ENCODE assay signal across 25 cellular contexts in the genomic region with DNA sequence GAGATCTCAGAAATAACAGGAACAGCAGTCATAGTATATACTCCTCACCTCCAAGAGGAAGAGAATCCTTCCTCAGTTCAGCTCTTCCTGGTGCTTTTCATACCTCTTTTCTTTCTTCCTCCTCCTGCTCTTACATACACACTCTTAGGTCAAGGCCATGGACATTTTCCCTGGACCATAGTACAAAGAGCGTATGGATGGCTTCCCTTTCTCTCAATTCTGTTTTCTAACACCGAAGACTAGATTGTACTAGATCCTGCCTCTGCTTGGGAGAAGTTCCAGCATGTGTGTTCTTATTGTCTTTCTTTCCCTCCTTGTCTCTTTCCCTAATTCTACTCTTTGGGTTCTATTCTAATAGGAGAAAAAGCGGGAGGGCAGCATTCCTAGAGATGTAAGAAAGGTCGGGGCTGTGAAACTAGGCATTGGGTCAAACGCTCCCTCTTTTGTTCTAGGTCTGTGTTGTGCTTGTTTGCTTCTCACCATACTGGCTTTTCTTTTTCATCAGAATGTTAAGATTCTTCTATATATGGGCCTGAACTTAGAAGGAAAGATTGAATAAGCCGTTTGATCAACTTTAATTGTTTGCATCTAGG.
DNase-seq lines count a peak whose midpoint lies in the region; ATAC-seq and TF ChIP-seq lines count a peak whose summit lies in the region.
"Had no signal": no experiment of that assay in that cellular context is flagged by ENCODE, and none has a peak within 500 bp of the region (broad histone marks: within the 10 kb centered on the region; RNA-seq: fewer than 3 reads in every experiment).

No MANE protein-coding gene starts in this region.

- H3K36me3 Mint-ChIP-seq in activated naive CD8-positive, alpha-beta T cell = peaks cover 6% of the 10 kb centered on the region
- peaks cover 4% of the 10 kb centered on the region for H3K36me3 Mint-ChIP-seq in activated naive CD8-positive, alpha-beta T cell treated with anti-CD3 and anti-CD28 coated beads, Interleukin-2, amount 50 U/mL, for 24 hours (ENCODE audit: low read depth)
- H3K36me3 Mint-ChIP-seq in WTC11 = peaks cover under 1% of the 10 kb centered on the region; the same call in 1 of the 2 replicates
- peaks cover 38% of the 10 kb centered on the region for H3K36me3 Mint-ChIP-seq in nephron progenitor cell (ENCODE audit: low read depth)
- peaks cover 3% of the 10 kb centered on the region for H3K36me3 Mint-ChIP-seq in T-helper 17 cell (ENCODE audit: low read depth)

- DNase-seq in activated naive CD8-positive, alpha-beta T cell treated with anti-CD3 and anti-CD28 coated beads, Interleukin-2, amount 50 U/mL, for 24 hours = no peak
- no peak for DNase-seq in WTC11 (ENCODE audit: low spot score)
- DNase-seq in nephron progenitor cell = no peak
- no peak for DNase-seq in T-helper 17 cell
- no peak for DNase-seq in activated gamma-delta T cell (lab: John Stamatoyannopoulos, UW)
- no peak for DNase-seq in NCI-H2107 treated with DMSO at 0.1 percent for 48 hours (lab: John Stamatoyannopoulos, UW; ENCODE audit: unreplicated experiment)
- DNase-seq: Calu3; DND-41; HCEC 1CT; KBM-7; NCI-H1105 treated with DMSO at 0.1 percent for 48 hours; NCI-H146; NCI-H1930; NCI-H2107; NCI-H446 treated with DMSO at 0.1 percent for 48 hours; NCI-H526; NCI-H82; NK-92 treated with Interleukin-12 subunit alpha and Interleukin-12 subunit beta, amount 100 ng/mL, for 24 hours; PC-9; SJCRH30 had no signal

- no peaks in the 10 kb centered on the region for H3K4me1 Mint-ChIP-seq in activated naive CD8-positive, alpha-beta T cell (ENCODE audit: low read depth)
- no peaks in the 10 kb centered on the region for H3K4me1 Mint-ChIP-seq in activated naive CD8-positive, alpha-beta T cell treated with anti-CD3 and anti-CD28 coated beads, Interleukin-2, amount 50 U/mL, for 24 hours
- H3K4me1 Mint-ChIP-seq in WTC11 = peaks cover 6% of the 10 kb centered on the region
- peaks cover 6% of the 10 kb centered on the region for H3K4me1 Mint-ChIP-seq in nephron progenitor cell
- no peaks in the 10 kb centered on the region for H3K4me1 Mint-ChIP-seq in T-helper 17 cell
- H3K4me1 Mint-ChIP-seq: CD14-positive monocyte had no signal

- no peak overlapping the region for H3K4me3 Mint-ChIP-seq in activated naive CD8-positive, alpha-beta T cell
- no peak overlapping the region for H3K4me3 Mint-ChIP-seq in activated naive CD8-positive, alpha-beta T cell treated with anti-CD3 and anti-CD28 coated beads, Interleukin-2, amount 50 U/mL, for 24 hours
- H3K4me3 Mint-ChIP-seq in WTC11 (no peak overlapping the region), nephron progenitor cell (no peak overlapping the region), T-helper 17 cell (no peak overlapping the region)
- H3K4me3 Mint-ChIP-seq: B cell, CD14-positive monocyte had no signal

- CTCF ChIA-PET in WTC11 (lab: Charles Lee) = interaction anchor here (0.6 to 1.2 kb wide), 2 partner anchors 10 to 21 kb away, joined by 3 read pairs; no protein-coding TSS in a partner anchor

- POLR2A ChIA-PET in WTC11 (lab: Charles Lee) = no interaction called here

- no peaks in the 10 kb centered on the region for H3K9me3 Mint-ChIP-seq in activated naive CD8-positive, alpha-beta T cell (ENCODE audit: low read depth)
- H3K9me3 Mint-ChIP-seq in activated naive CD8-positive, alpha-beta T cell treated with anti-CD3 and anti-CD28 coated beads, Interleukin-2, amount 50 U/mL, for 24 hours = no peaks in the 10 kb centered on the region
- H3K9me3 Mint-ChIP-seq in WTC11 (no peaks in the 10 kb centered on the region), nephron progenitor cell (no peaks in the 10 kb centered on the region)
- H3K9me3 Mint-ChIP-seq: CD14-positive monocyte had no signal

- TF ChIP-seq CTCF in WTC11 (IDR thresholded peaks at IDR 0.05) (no peak), nephron progenitor cell (IDR thresholded peaks at IDR 0.05) (no peak)

- peak overlapping the region; percentile 11 for H3K27ac Mint-ChIP-seq in activated naive CD8-positive, alpha-beta T cell
- H3K27ac Mint-ChIP-seq in activated naive CD8-positive, alpha-beta T cell treated with anti-CD3 and anti-CD28 coated beads, Interleukin-2, amount 50 U/mL, for 24 hours = no peak overlapping the region
- H3K27ac Mint-ChIP-seq in WTC11 (peak overlapping the region; percentile 51), nephron progenitor cell (peak overlapping the region; percentile 73), T-helper 17 cell (no peak overlapping the region)
- H3K27ac Mint-ChIP-seq: B cell had no signal

- no peaks in the 10 kb centered on the region for H3K27me3 Mint-ChIP-seq in activated naive CD8-positive, alpha-beta T cell
- H3K27me3 Mint-ChIP-seq in activated naive CD8-positive, alpha-beta T cell treated with anti-CD3 and anti-CD28 coated beads, Interleukin-2, amount 50 U/mL, for 24 hours = no peaks in the 10 kb centered on the region
- H3K27me3 Mint-ChIP-seq in WTC11 (ENCODE audit: low read depth) = no peaks in the 10 kb centered on the region
- H3K27me3 Mint-ChIP-seq in nephron progenitor cell (ENCODE audit: low read depth, poor library complexity) = no peaks in the 10 kb centered on the region
- no peaks in the 10 kb centered on the region for H3K27me3 Mint-ChIP-seq in T-helper 17 cell
- H3K27me3 Mint-ChIP-seq: B cell had no signal

- H3K9me3 ChIP-seq in T-helper 17 cell (ENCODE audit: control insufficient read depth, low read length, poor library complexity, severe bottlenecking) = no peaks in the 10 kb centered on the region
- H3K9me3 ChIP-seq: SJCRH30 had no signal

- ATAC-seq in activated naive CD8-positive, alpha-beta T cell treated with anti-CD3 and anti-CD28 coated beads, Interleukin-2, amount 50 U/mL, for 24 hours = no peak
- ATAC-seq in WTC11 = no peak
- no peak for ATAC-seq in SK-N-SH treated with all-trans-retinoic acid at 6 μM for 48 hours
- ATAC-seq in T-helper 17 cell = no peak
- ATAC-seq: Right ventricle myocardium inferior had no signal

TF ChIP-seq in WTC11, 78 proteins besides CTCF, POLR2A, EP300 and RAD21 (continues in another document):
- TF ChIP-seq ZNF121 (CRISPR knock-in tag; IDR thresholded peaks at IDR 0.05) (no peak), ATF3 (CRISPR knock-in tag; conservative IDR thresholded peaks at IDR 0.05) (no peak), ZNF263 (CRISPR knock-in tag; IDR thresholded peaks at IDR 0.05; ENCODE audit: low read depth) (no peak), PREB (CRISPR knock-in tag; IDR thresholded peaks at IDR 0.05; ENCODE audit: borderline replicate concordance) (no peak), MXD4 (CRISPR knock-in tag; IDR thresholded peaks at IDR 0.05; ENCODE audit: borderline replicate concordance) (no peak), SMAD4 (CRISPR knock-in tag; IDR thresholded peaks at IDR 0.05) (no peak), ZNF396 (CRISPR knock-in tag; IDR thresholded peaks at IDR 0.05; ENCODE audit: borderline replicate concordance) (no peak)
- TF ChIP-seq, protein P1, sequence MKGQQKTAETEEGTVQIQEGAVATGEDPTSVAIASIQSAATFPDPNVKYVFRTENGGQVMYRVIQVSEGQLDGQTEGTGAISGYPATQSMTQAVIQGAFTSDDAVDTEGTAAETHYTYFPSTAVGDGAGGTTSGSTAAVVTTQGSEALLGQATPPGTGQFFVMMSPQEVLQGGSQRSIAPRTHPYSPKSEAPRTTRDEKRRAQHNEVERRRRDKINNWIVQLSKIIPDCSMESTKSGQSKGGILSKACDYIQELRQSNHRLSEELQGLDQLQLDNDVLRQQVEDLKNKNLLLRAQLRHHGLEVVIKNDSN (CRISPR knock-in tag; IDR thresholded peaks at IDR 0.05) = no peak

TF ChIP-seq in SK-N-SH treated with all-trans-retinoic acid at 6 μM for 48 hours, 23 proteins besides CTCF, POLR2A, EP300 and RAD21:
- TF ChIP-seq, protein P2, sequence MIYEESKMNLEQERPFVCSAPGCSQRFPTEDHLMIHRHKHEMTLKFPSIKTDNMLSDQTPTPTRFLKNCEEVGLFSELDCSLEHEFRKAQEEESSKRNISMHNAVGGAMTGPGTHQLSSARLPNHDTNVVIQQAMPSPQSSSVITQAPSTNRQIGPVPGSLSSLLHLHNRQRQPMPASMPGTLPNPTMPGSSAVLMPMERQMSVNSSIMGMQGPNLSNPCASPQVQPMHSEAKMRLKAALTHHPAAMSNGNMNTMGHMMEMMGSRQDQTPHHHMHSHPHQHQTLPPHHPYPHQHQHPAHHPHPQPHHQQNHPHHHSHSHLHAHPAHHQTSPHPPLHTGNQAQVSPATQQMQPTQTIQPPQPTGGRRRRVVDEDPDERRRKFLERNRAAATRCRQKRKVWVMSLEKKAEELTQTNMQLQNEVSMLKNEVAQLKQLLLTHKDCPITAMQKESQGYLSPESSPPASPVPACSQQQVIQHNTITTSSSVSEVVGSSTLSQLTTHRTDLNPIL (CRISPR knock-in tag; IDR thresholded peaks at IDR 0.05; ENCODE audit: low read depth) = no peak
- no peak for TF ChIP-seq RARB (CRISPR knock-in tag; IDR thresholded peaks at IDR 0.05)
- TF ChIP-seq ZNF565 (CRISPR knock-in tag; conservative IDR thresholded peaks at IDR 0.05; ENCODE audit: low read depth) = no peak
- TF ChIP-seq, protein P3, sequence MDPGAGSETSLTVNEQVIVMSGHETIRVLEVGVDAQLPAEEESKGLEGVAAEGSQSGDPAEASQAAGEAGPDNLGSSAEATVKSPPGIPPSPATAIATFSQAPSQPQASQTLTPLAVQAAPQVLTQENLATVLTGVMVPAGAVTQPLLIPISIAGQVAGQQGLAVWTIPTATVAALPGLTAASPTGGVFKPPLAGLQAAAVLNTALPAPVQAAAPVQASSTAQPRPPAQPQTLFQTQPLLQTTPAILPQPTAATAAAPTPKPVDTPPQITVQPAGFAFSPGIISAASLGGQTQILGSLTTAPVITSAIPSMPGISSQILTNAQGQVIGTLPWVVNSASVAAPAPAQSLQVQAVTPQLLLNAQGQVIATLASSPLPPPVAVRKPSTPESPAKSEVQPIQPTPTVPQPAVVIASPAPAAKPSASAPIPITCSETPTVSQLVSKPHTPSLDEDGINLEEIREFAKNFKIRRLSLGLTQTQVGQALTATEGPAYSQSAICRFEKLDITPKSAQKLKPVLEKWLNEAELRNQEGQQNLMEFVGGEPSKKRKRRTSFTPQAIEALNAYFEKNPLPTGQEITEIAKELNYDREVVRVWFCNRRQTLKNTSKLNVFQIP (CRISPR knock-in tag; IDR thresholded peaks at IDR 0.05; ENCODE audit: borderline replicate concordance, low read depth) = no peak
- TF ChIP-seq ZFP3 (CRISPR knock-in tag; IDR thresholded peaks at IDR 0.05) = no peak
- TF ChIP-seq ZNF8 (CRISPR knock-in tag; IDR thresholded peaks at IDR 0.05) = no peak
- TF ChIP-seq OSR1 (CRISPR knock-in tag; IDR thresholded peaks at IDR 0.05) = no peak
TF ChIP-seq in SK-N-SH treated with all-trans-retinoic acid at 6 μM for 48 hours: peak in this region for 0.

Comparison
In these comparisons a context has a peak if more than half of its experiments do, and no peak if none do; other contexts are left out.
1. H3K27ac Mint-ChIP-seq: peak in activated naive CD8-positive, alpha-beta T cell (single experiment), WTC11 (single experiment) and nephron progenitor cell (single experiment); none in activated naive CD8-positive, alpha-beta T cell treated with anti-CD3 and anti-CD28 coated beads, Interleukin-2, amount 50 U/mL, for 24 hours (single experiment) and T-helper 17 cell (single experiment).